11 cellular contexts compared by ENCODE assay signal in the genomic region with DNA sequence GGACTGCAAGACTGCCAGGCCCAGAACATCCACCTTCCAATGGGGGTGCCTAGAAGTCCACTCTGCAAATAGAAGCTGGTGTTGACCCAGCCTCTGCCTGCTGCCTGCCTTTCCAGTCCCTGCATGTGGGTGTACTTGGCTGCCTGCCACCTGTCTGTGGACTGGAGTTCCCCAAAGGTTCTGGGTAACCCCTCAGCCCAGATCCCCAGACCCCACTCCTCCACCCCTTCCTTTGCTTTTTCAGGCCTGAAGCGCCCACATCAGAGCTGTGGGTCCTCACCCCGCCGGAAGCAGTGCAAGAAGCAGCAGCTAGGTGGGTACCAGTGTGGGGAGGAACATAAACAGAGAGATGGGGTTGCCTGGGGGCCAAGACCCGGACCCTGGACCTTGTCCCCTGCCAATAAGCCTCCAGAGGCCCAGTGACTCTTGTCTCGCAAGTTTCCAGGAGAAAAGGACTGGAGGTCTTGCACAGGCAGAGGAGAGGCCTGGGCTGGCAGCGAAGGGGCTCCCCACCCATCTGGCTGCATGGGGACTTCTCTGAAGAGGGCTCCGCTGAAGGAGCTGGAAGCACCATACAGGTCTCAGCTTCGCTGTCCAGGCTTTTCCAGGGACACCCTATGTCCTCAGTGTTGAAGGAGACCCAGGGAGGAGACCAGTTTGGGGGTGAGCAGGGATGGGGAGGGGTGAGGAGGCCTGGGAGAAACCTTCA. TPM values are rescaled to one million over a fixed set of nuclear protein-coding genes. Genes with fewer than 3 reads are reported as not detected.
DNase-seq lines count a peak whose midpoint lies in the region; ATAC-seq, FAIRE-seq and TF ChIP-seq lines count a peak whose summit lies in the region.
"Had no signal": no experiment of that assay in that cellular context is flagged by ENCODE, and none has a peak within 500 bp of the region (broad histone marks: within the 10 kb centered on the region; RNA-seq: fewer than 3 reads in every experiment).

No MANE protein-coding gene starts in this region.

- FAIRE-seq in H1 (lab: Jason Lieb, UNC) = no peak

- no peaks in the 10 kb centered on the region for H3K23me2 ChIP-seq in H1 (ENCODE audit: low read depth, low read length)

- no peak for ATAC-seq in heart left ventricle

- H3K4ac ChIP-seq in H1 (replicated peaks; ENCODE audit: insufficient read length, low read depth, low read length) = no peak overlapping the region

- CTCF ChIA-PET in H1 (lab: Charles Lee; ENCODE audit: partially characterized antibody) = interaction anchor here (1.1 to 2.6 kb wide), 3 partner anchors 11 to 61 kb away, joined by 5 to 11 read pairs (median 5); no protein-coding TSS in a partner anchor

- no peak for TF ChIP-seq EP300 in H1 (IDR thresholded peaks at IDR 0.05; ENCODE audit: borderline replicate concordance in 1 of 2, low read depth in 2 of 2, low read length in 2 of 2)

- no peaks in the 10 kb centered on the region for H3K27me3 ChIP-seq in Peyer's patch
- H3K27me3 ChIP-seq in H1 (replicated peaks in 1 of 4; ENCODE audit: control insufficient read depth in 3 of 4, extremely low read depth in 1 of 4, insufficient read depth in 3 of 4, low read length in 3 of 4) = no peaks in the 10 kb centered on the region
- H3K27me3 ChIP-seq in heart left ventricle = no peaks in the 10 kb centered on the region
- no peaks in the 10 kb centered on the region for H3K27me3 ChIP-seq in brain microvascular endothelial cell (replicated peaks)
- H3K27me3 ChIP-seq: right lobe of liver had no signal

- no peak for TF ChIP-seq RAD21 in H1 (IDR thresholded peaks at IDR 0.05 in 1 of 2, conservative IDR thresholded peaks at IDR 0.05 in 1 of 2; ENCODE audit: low read depth in 2 of 2, low read length in 2 of 2)

- H2BK120ac ChIP-seq in H1 (replicated peaks; ENCODE audit: low read depth, low read length) = no peak overlapping the region

- no peak overlapping the region for H3K9ac ChIP-seq in H1 (replicated peaks in 1 of 4; ENCODE audit: extremely low read depth in 1 of 4, low read depth in 3 of 4, low read length in 3 of 4)

- no peak overlapping the region for H3K23ac ChIP-seq in H1 (ENCODE audit: insufficient read length)

- no peaks in the 10 kb centered on the region for H3K4me1 ChIP-seq in Peyer's patch
- no peaks in the 10 kb centered on the region for H3K4me1 ChIP-seq in H1 (replicated peaks in 1 of 4; ENCODE audit: control insufficient read depth in 3 of 4, insufficient read depth in 4 of 4, low read length in 3 of 4)
- peaks cover 0 to 28% (median 0%) of the 10 kb centered on the region in 12 donors for H3K4me1 ChIP-seq in heart left ventricle
- H3K4me1 ChIP-seq: right lobe of liver had no signal

- POLR2A ChIA-PET in H1 (lab: Charles Lee; ENCODE audit: partially characterized antibody) = no interaction called here

- peaks cover 0 to 61% (median 0%) of the 10 kb centered on the region in 3 donors for H3K36me3 ChIP-seq in Peyer's patch
- no peaks in the 10 kb centered on the region for H3K36me3 ChIP-seq in H1 (ENCODE audit: control insufficient read depth in 2 of 4, insufficient read depth in 4 of 4, low read length in 3 of 4)
- peaks cover 0 to 96% (median 37%) of the 10 kb centered on the region in 9 donors for H3K36me3 ChIP-seq in heart left ventricle
- H3K36me3 ChIP-seq in brain microvascular endothelial cell (replicated peaks) = peaks cover 16% of the 10 kb centered on the region

- intact Hi-C loops in heart left ventricle (cut with DNase I) = loop anchor here in 1 of 10 donors (5.0 kb wide), 1 partner anchor 56 kb away; no protein-coding TSS in a partner anchor

- H3K4me3 ChIP-seq in Peyer's patch = no peak overlapping the region
- no peak overlapping the region for H3K4me3 ChIP-seq in H1 (ENCODE audit: extremely low read depth in 1 of 4, insufficient read depth in 2 of 4, low read depth in 3 of 4, low read length in 4 of 4)
- H3K4me3 ChIP-seq in heart left ventricle = no peak overlapping the region
- H3K4me3 ChIP-seq in brain microvascular endothelial cell (ENCODE audit: low read depth, low read length) = no peak overlapping the region
- H3K4me3 ChIP-seq: right lobe of liver had no signal

- DNase-seq in Peyer's patch (peak in 2 of 3 donors; percentile 55 to 72), activated T-cell treated with anti-CD3 and anti-CD28 coated beads for 4 hours (peak; percentile 58), H1 (ENCODE audit: low read depth in 1 of 2, low spot score in 2 of 2) (no peak), dermis blood vessel endothelial cell (no peak), heart left ventricle (no peak), DMS153 (lab: John Stamatoyannopoulos, UW) (no peak), brain microvascular endothelial cell (no peak)
- DNase-seq in stimulated activated CD8-positive, alpha-beta memory T cell treated with anti-CD3 and anti-CD28 coated beads, Interleukin-15, amount 100 ng/mL, for 1 hour (ENCODE audit: low read depth) = peak; percentile 66
- DNase-seq: cerebellar nuclear complex, NCI-H69 had no signal

- no peaks in the 10 kb centered on the region for H3K9me3 ChIP-seq in Peyer's patch
- no peaks in the 10 kb centered on the region for H3K9me3 ChIP-seq in H1 (ENCODE audit: insufficient read depth in 2 of 2, low read depth in 1 of 2, low read length in 1 of 2)
- peaks cover 0 to 3% (median 0%) of the 10 kb centered on the region in 12 donors for H3K9me3 ChIP-seq in heart left ventricle
- H3K9me3 ChIP-seq: right lobe of liver had no signal

- H3K79me2 ChIP-seq in H1 (ENCODE audit: control insufficient read depth in 1 of 2, insufficient read depth in 2 of 2, low read length in 2 of 2) = no peaks in the 10 kb centered on the region

- no peak overlapping the region for H2BK15ac ChIP-seq in H1 (ENCODE audit: low read length)

- no peak overlapping the region for H3K4me2 ChIP-seq in H1 (ENCODE audit: insufficient read depth in 1 of 2, low read depth in 2 of 2, low read length in 2 of 2)

- no peak overlapping the region for H2BK5ac ChIP-seq in H1 (ENCODE audit: low read depth, low read length)

- H2AFZ ChIP-seq in H1 (ENCODE audit: low read length) = no peak overlapping the region

- no peaks in the 10 kb centered on the region for H4K20me1 ChIP-seq in H1 (replicated peaks in 1 of 2; ENCODE audit: control insufficient read depth in 1 of 2, insufficient read depth in 2 of 2, low read length in 2 of 2)

- H2BK20ac ChIP-seq in H1 (ENCODE audit: low read length) = no peak overlapping the region

- H2AK5ac ChIP-seq in H1 (ENCODE audit: low read depth, low read length) = no peak overlapping the region

- H4K5ac ChIP-seq in H1 (ENCODE audit: insufficient read length, low read depth, low read length) = no peak overlapping the region

- TF ChIP-seq POLR2A in Peyer's patch (IDR thresholded peaks at IDR 0.05) = no peak
- no peak for TF ChIP-seq POLR2A in H1 (IDR thresholded peaks at IDR 0.05; ENCODE audit: control extremely low read depth in 1 of 2, low read depth in 2 of 2, low read length in 2 of 2)
- TF ChIP-seq POLR2A in heart left ventricle (IDR thresholded peaks at IDR 0.05) = no peak

- no peak overlapping the region for H3K14ac ChIP-seq in H1 (ENCODE audit: insufficient read length)

- H4K8ac ChIP-seq in H1 (ENCODE audit: extremely low read depth, insufficient read depth, low read length) = peak overlapping the region; percentile 12; the same call in 1 of the 2 replicates

- TF ChIP-seq CTCF in Peyer's patch (IDR thresholded peaks at IDR 0.05) (no peak), H1 (IDR thresholded peaks at IDR 0.05; ENCODE audit: control extremely low read depth in 1 of 3, insufficient read depth in 1 of 3, low read depth in 1 of 3, low read length in 3 of 3) (no peak), heart left ventricle (IDR thresholded peaks at IDR 0.05) (no peak), brain microvascular endothelial cell (IDR thresholded peaks at IDR 0.05; ENCODE audit: low read depth, low read length, missing control alignments) (no peak)

- H2BK12ac ChIP-seq in H1 (ENCODE audit: low read depth, low read length) = no peak overlapping the region

- no peak overlapping the region for H3K56ac ChIP-seq in H1 (replicated peaks; ENCODE audit: insufficient read length, low read depth, low read length)

- 84% methylated on average over 8 of the region's 8 CpGs; no CpG with 5 or more reads in 1 of the 2 experiments for WGBS in H1 (ENCODE audit: extremely low coverage in 1 of 2, insufficient coverage in 1 of 2, insufficient read length in 1 of 2, insufficient replicate concordance in 2 of 2, low coverage in 1 of 2, low lambda C conversion rate in 2 of 2, missing lambda C conversion rate in 1 of 2), 2 experiments
- 89 to 96% (median 92%) methylated on average over 8 of the region's 8 CpGs for WGBS in heart left ventricle, 4 donors

- H4K91ac ChIP-seq in H1 (replicated peaks; ENCODE audit: insufficient read length, low read length) = no peak overlapping the region

- H3K27ac ChIP-seq in Peyer's patch = peak overlapping the region in 1 of 4 donors; percentile 39
- H3K27ac ChIP-seq in H1 (ENCODE audit: low read depth, low read length) = no peak overlapping the region
- peak overlapping the region in 1 of 12 donors; percentile 37 for H3K27ac ChIP-seq in heart left ventricle
- no peak overlapping the region for H3K27ac ChIP-seq in brain microvascular endothelial cell
- H3K27ac ChIP-seq: right lobe of liver had no signal

- no peaks in the 10 kb centered on the region for H3K79me1 ChIP-seq in H1 (ENCODE audit: low read depth, low read length)

- in situ Hi-C loops in brain microvascular endothelial cell (cut with HindIII; ENCODE audit: low pct_ligation_motif_present, low sequenced_read_pairs) = no loop called here

- H3K18ac ChIP-seq in H1 (ENCODE audit: extremely low read depth, low read length) = no peak overlapping the region

TF ChIP-seq in H1, 55 proteins besides CTCF, POLR2A, EP300 and RAD21 (continues in another document):
- TF ChIP-seq SUZ12 (IDR thresholded peaks at IDR 0.05; ENCODE audit: low read length) (no peak), CEBPB (IDR thresholded peaks at IDR 0.05; ENCODE audit: low read depth, low read length) (no peak), RFX5 (IDR thresholded peaks at IDR 0.05; ENCODE audit: borderline replicate concordance, low read depth, low read length) (no peak), ZNF274 (IDR thresholded peaks at IDR 0.05; ENCODE audit: borderline replicate concordance, extremely low read depth, low read length) (no peak)

RNA-seq across cellular contexts. Expression of gene NLRC5, which starts 34.3 kb away (rescaled TPM):
- total RNA-seq in Peyer's patch (100 to 1,000 TPM in 1 of 4 donors, 10 to 100 TPM in 3; 47.6 to 314 (median 80.8) TPM), dermis blood vessel endothelial cell (25.5 and 34.5 TPM in 2 replicates), heart left ventricle (10 to 100 TPM in 4 of 9 donors, 1 to 10 TPM in 5; 5.8 to 98.6 (median 9.9) TPM)
- total RNA-seq in H1 (2021; fragmentation: NEBNext Ultra II Directional; extraction: Animal tissue kit (Norgen Biotek cat#: 25700)) = 2.8 and 3.2 TPM in 2 replicates
- polyA plus RNA-seq in H1 (2011; rRNA removed) (2.0 and 2.2 TPM in 2 replicates), heart left ventricle (10 to 100 TPM in 1 of 2 donors, 1 to 10 TPM in 1; 6.8 to 11.8 TPM)
- 1.8 TPM for polyA plus RNA-seq in H1 (2011; cell fraction: cytosol; rRNA removed)
- 8.8 TPM for polyA plus RNA-seq in H1 (2011; cell fraction: nucleus; rRNA removed)
- polyA plus RNA-seq in H1 (2012, experiment 1 of 2) = 0.97 to 4.4 TPM (median 2.8 TPM) in 4 replicates
- polyA plus RNA-seq in H1 (2012, experiment 2 of 2) = 1.3 TPM
- 1.3 TPM for polyA plus RNA-seq in H1 (2013, experiment 1 of 2)
- 1.1 TPM for polyA plus RNA-seq in H1 (2013, experiment 2 of 2)
- 4.4 and 5.0 TPM in 2 replicates for polyA minus RNA-seq in H1 (2011; rRNA and poly(A)+ RNA removed)
- 2.4 TPM for polyA minus RNA-seq in H1 (2011; cell fraction: cytosol; rRNA and poly(A)+ RNA removed)
- polyA minus RNA-seq in H1 (2011; cell fraction: nucleus; rRNA and poly(A)+ RNA removed) = 10.5 TPM

Comparison
In these comparisons a context has a peak if more than half of its experiments do, and no peak if none do; other contexts are left out.
1. DNase-seq: peak in Peyer's patch (2 of 3), activated T-cell treated with anti-CD3 and anti-CD28 coated beads for 4 hours (single experiment) and stimulated activated CD8-positive, alpha-beta memory T cell treated with anti-CD3 and anti-CD28 coated beads, Interleukin-15, amount 100 ng/mL, for 1 hour (single experiment); none in H1 (0 of 2), dermis blood vessel endothelial cell (single experiment), heart left ventricle (0 of 5), DMS153 (single experiment) and brain microvascular endothelial cell (single experiment).